8 cellular contexts compared by ENCODE assay signal in the genomic region with DNA sequence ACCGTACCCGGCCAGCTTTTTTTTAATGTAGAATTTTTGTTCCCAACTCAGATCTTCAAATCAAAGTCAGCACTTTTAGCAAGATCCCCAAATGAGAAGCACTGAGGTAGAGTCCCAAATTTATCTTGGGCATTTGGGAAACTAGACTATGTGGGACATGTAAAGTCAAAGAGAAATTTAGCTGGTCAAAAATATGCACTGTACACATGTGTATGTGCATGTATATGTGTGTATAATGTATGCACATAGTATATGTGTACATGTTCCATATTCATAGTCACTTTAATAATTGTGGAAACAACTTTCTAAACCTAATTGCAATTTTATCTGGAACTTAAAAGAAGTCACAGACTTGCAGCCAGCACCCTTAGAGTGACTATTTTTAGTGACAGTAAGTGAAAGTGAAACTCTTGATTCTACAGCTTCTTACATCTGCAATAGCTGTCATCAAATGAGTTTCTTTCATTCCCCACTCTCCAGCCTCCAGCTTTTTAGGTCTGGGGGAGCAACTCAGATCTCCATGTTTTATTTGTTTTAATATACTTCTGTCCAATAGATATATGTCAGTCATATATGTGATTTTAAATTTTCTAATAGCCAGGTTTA. TPM values are rescaled to one million over a fixed set of nuclear protein-coding genes. Genes with fewer than 3 reads are reported as not detected.
DNase-seq lines count a peak whose midpoint lies in the region; ATAC-seq and TF ChIP-seq lines count a peak whose summit lies in the region.

No MANE protein-coding gene starts in this region.

- H2AFZ ChIP-seq in mammary epithelial cell (ENCODE audit: low read depth, low read length): no peak overlapping the region

- H3K4me1 ChIP-seq in naive thymus-derived CD4-positive, alpha-beta T cell (ENCODE audit: control insufficient read depth in 2 of 2, insufficient read depth in 2 of 2, low read length in 2 of 2): peaks cover 0 to 5% of the 10 kb centered on the region in 2 donors
- no peaks in the 10 kb centered on the region for H3K4me1 ChIP-seq in mammary epithelial cell (ENCODE audit: insufficient read depth, low read length)
- H3K4me1 ChIP-seq in A673 (ENCODE audit: insufficient read depth, low read length, poor library complexity, severe bottlenecking): no peaks in the 10 kb centered on the region

- no peak overlapping the region for H3K4me2 ChIP-seq in mammary epithelial cell (ENCODE audit: insufficient read depth, low read depth, low read length)

- H3K9me3 Mint-ChIP-seq in activated CD4-positive, alpha-beta T cell treated with anti-CD3 and anti-CD28 coated beads, Interleukin-2, amount 10 ng/mL, durations not matched to agents 7 days and 5 days: peaks cover 8% of the 10 kb centered on the region
- no peaks in the 10 kb centered on the region for H3K9me3 Mint-ChIP-seq in T-cell
- H3K9me3 Mint-ChIP-seq in naive thymus-derived CD4-positive, alpha-beta T cell: peaks cover 0 to 4% (median 0%) of the 10 kb centered on the region in 11 donors

- peak overlapping the region; percentile 79 for H3K27ac Mint-ChIP-seq in activated CD4-positive, alpha-beta T cell treated with anti-CD3 and anti-CD28 coated beads, Interleukin-2, amount 10 ng/mL, durations not matched to agents 7 days and 5 days
- H3K27ac Mint-ChIP-seq in T-cell: peak overlapping the region in 1 of 2 donors; percentile 71
- H3K27ac Mint-ChIP-seq in naive thymus-derived CD4-positive, alpha-beta T cell: peak overlapping the region in 3 of 9 donors; percentile 28 to 67 (median 62)

- intact Hi-C loops in naive thymus-derived CD4-positive, alpha-beta T cell (cut with micrococcal nuclease): loop anchor here in 1 of 2 donors (2.0 kb wide), 1 partner anchor 53 kb away; a partner anchor contains a TSS
- intact Hi-C loops in mammary epithelial cell (cut with micrococcal nuclease): no loop called here
- intact Hi-C loops in A673 (cut with micrococcal nuclease; ENCODE audit: unreplicated experiment): no loop called here

- DNase-seq in activated CD4-positive, alpha-beta T cell treated with anti-CD3 and anti-CD28 coated beads, Interleukin-2, amount 10 ng/mL, durations not matched to agents 7 days and 5 days: peak; percentile 32
- DNase-seq in activated CD4-positive, alpha-beta T cell treated with anti-CD3 and anti-CD28 coated beads, Interleukin-2, amount 50 U/mL, for 4 hours: no peak
- DNase-seq in T-cell (no peak), mammary epithelial cell (no peak), NCI-H187 (lab: John Stamatoyannopoulos, UW) (no peak), A673 (ENCODE audit: low spot score) (no peak)
- peak in 2 of 9 donors; percentile 1 to 8 for DNase-seq in naive thymus-derived CD4-positive, alpha-beta T cell

- BruUV-seq in mammary epithelial cell (replicated peaks; lab: Mats Ljungman, UMichigan) (no TSS peak), A673 (replicated peaks; lab: Mats Ljungman, UMichigan) (no TSS peak)

- CTCF ChIA-PET in activated CD4-positive, alpha-beta T cell treated with anti-CD3 and anti-CD28 coated beads, Interleukin-2, amount 10 ng/mL, durations not matched to agents 7 days and 5 days (lab: Charles Lee): interaction anchor here (0.6 to 0.7 kb wide), 2 partner anchors 12 to 36 kb away, joined by 3 read pairs; no protein-coding TSS in a partner anchor
- CTCF ChIA-PET in T-cell (lab: Charles Lee): interaction anchor here in 1 of 2 donors (0.7 kb wide), 1 partner anchor 194 kb away, joined by 3 read pairs; no protein-coding TSS in a partner anchor
- CTCF ChIA-PET in naive thymus-derived CD4-positive, alpha-beta T cell (lab: Charles Lee): no interaction called here
- CTCF ChIA-PET in mammary epithelial cell (lab: Charles Lee; ENCODE audit: low non-redundant PET): no interaction called here
- CTCF ChIA-PET in A673 (lab: Charles Lee): no interaction called here

- in situ Hi-C loops in mammary epithelial cell (cut with MboI; ENCODE audit: low sequenced_read_pairs in 2 of 2): no loop called here

- H3K4me1 Mint-ChIP-seq in activated CD4-positive, alpha-beta T cell treated with anti-CD3 and anti-CD28 coated beads, Interleukin-2, amount 10 ng/mL, durations not matched to agents 7 days and 5 days: peaks cover 14% of the 10 kb centered on the region
- peaks cover 8 to 17% (median 13%) of the 10 kb centered on the region in 3 donors for H3K4me1 Mint-ChIP-seq in T-cell
- peaks cover 3 to 19% (median 7%) of the 10 kb centered on the region in 7 donors for H3K4me1 Mint-ChIP-seq in naive thymus-derived CD4-positive, alpha-beta T cell

- no peaks in the 10 kb centered on the region for H3K9me3 ChIP-seq in naive thymus-derived CD4-positive, alpha-beta T cell (ENCODE audit: control insufficient read depth in 2 of 3, low read length in 3 of 3)
- H3K9me3 ChIP-seq in mammary epithelial cell (replicated peaks; ENCODE audit: insufficient read depth, low read length) (no peaks in the 10 kb centered on the region), A673 (ENCODE audit: low read depth, low read length, poor library complexity, severe bottlenecking) (no peaks in the 10 kb centered on the region)

- no peak overlapping the region for H3K9ac ChIP-seq in mammary epithelial cell (ENCODE audit: insufficient read depth, low read length)

- WGBS in mammary epithelial cell (ENCODE audit: low coverage, missing lambda C conversion rate): 100% methylated on average over 2 of the region's 2 CpGs

- no peaks in the 10 kb centered on the region for H4K20me1 ChIP-seq in mammary epithelial cell (ENCODE audit: insufficient read depth, low read length)

- H3K4me3 Mint-ChIP-seq in activated CD4-positive, alpha-beta T cell treated with anti-CD3 and anti-CD28 coated beads, Interleukin-2, amount 10 ng/mL, durations not matched to agents 7 days and 5 days: peak overlapping the region; percentile 25
- no peak overlapping the region for H3K4me3 Mint-ChIP-seq in T-cell
- H3K4me3 Mint-ChIP-seq in naive thymus-derived CD4-positive, alpha-beta T cell: no peak overlapping the region

- H3K36me3 ChIP-seq in naive thymus-derived CD4-positive, alpha-beta T cell (ENCODE audit: control insufficient read depth in 2 of 3, insufficient read depth in 3 of 3, low read length in 3 of 3): peaks cover 0 to 7% (median 0%) of the 10 kb centered on the region in 3 experiments
- H3K36me3 ChIP-seq in mammary epithelial cell (ENCODE audit: insufficient read depth, low read length): peaks cover 5% of the 10 kb centered on the region
- H3K36me3 ChIP-seq in A673 (ENCODE audit: insufficient read depth, low read length, poor library complexity, severe bottlenecking): peaks cover 12% of the 10 kb centered on the region

- H3K36me3 Mint-ChIP-seq in activated CD4-positive, alpha-beta T cell treated with anti-CD3 and anti-CD28 coated beads, Interleukin-2, amount 10 ng/mL, durations not matched to agents 7 days and 5 days (ENCODE audit: low read depth): peaks cover 28% of the 10 kb centered on the region
- peaks cover 37% of the 10 kb centered on the region for H3K36me3 Mint-ChIP-seq in T-cell
- H3K36me3 Mint-ChIP-seq in naive thymus-derived CD4-positive, alpha-beta T cell: peaks cover 0 to 37% (median 26%) of the 10 kb centered on the region in 5 donors

- no peaks in the 10 kb centered on the region for H3K79me2 ChIP-seq in mammary epithelial cell (ENCODE audit: insufficient read depth, low read length)

- TF ChIP-seq CTCF in mammary epithelial cell (conservative IDR thresholded peaks at IDR 0.05 in 1 of 2, IDR thresholded peaks at IDR 0.05 in 1 of 2; ENCODE audit: extremely low read depth in 1 of 2, insufficient read depth in 1 of 2, low read depth in 1 of 2, low read length in 2 of 2) (no peak), A673 (conservative IDR thresholded peaks at IDR 0.05; ENCODE audit: low read depth, low read length) (no peak)

- no peak overlapping the region for H3K4me3 ChIP-seq in naive thymus-derived CD4-positive, alpha-beta T cell (ENCODE audit: low read length)
- no peak overlapping the region for H3K4me3 ChIP-seq in mammary epithelial cell (replicated peaks in 1 of 3; ENCODE audit: insufficient read depth in 1 of 3, low read depth in 2 of 3, low read length in 3 of 3)
- no peak overlapping the region for H3K4me3 ChIP-seq in A673 (ENCODE audit: low read depth, low read length, poor library complexity, severe bottlenecking)

- dilution Hi-C loops in mammary epithelial cell (cut with HindIII; ENCODE audit: low sequenced_read_pairs): no loop called here

- POLR2A ChIA-PET in activated CD4-positive, alpha-beta T cell treated with anti-CD3 and anti-CD28 coated beads, Interleukin-2, amount 10 ng/mL, durations not matched to agents 7 days and 5 days (lab: Charles Lee): no interaction called here
- POLR2A ChIA-PET in T-cell (lab: Charles Lee): interaction anchor here in 1 of 2 donors (0.7 kb wide), 1 partner anchor 20 kb away, joined by 9 read pairs; no protein-coding TSS in a partner anchor
- POLR2A ChIA-PET in naive thymus-derived CD4-positive, alpha-beta T cell (lab: Charles Lee): interaction anchor here (0.6 kb wide), 1 partner anchor 692 kb away, joined by 3 read pairs; no protein-coding TSS in a partner anchor
- POLR2A ChIA-PET in A673 (lab: Charles Lee; ENCODE audit: low non-redundant PET): no interaction called here

- H3K27ac ChIP-seq in naive thymus-derived CD4-positive, alpha-beta T cell (ENCODE audit: low read depth, low read length): no peak overlapping the region
- no peak overlapping the region for H3K27ac ChIP-seq in mammary epithelial cell (ENCODE audit: insufficient read depth, low read depth, low read length)
- H3K27ac ChIP-seq in A673 (ENCODE audit: low read depth, low read length, poor library complexity, severe bottlenecking): no peak overlapping the region

- ATAC-seq in HG02885 (IDR thresholded peaks at IDR 0.05; ENCODE audit: poor library complexity, unreplicated experiment) (peak; percentile 95), T-cell (replicated peaks in 1 of 4) (peak in 3 of 4 experiments; percentile 43 to 60 (median 43))
- ATAC-seq in naive thymus-derived CD4-positive, alpha-beta T cell: peak; percentile 34

- H3K27me3 Mint-ChIP-seq in activated CD4-positive, alpha-beta T cell treated with anti-CD3 and anti-CD28 coated beads, Interleukin-2, amount 10 ng/mL, durations not matched to agents 7 days and 5 days: no peaks in the 10 kb centered on the region
- H3K27me3 Mint-ChIP-seq in T-cell: no peaks in the 10 kb centered on the region
- H3K27me3 Mint-ChIP-seq in naive thymus-derived CD4-positive, alpha-beta T cell: no peaks in the 10 kb centered on the region

- no peaks in the 10 kb centered on the region for H3K27me3 ChIP-seq in naive thymus-derived CD4-positive, alpha-beta T cell (ENCODE audit: control insufficient read depth in 2 of 2, insufficient read depth in 2 of 2, low read length in 2 of 2)
- H3K27me3 ChIP-seq in mammary epithelial cell (ENCODE audit: insufficient read depth, low read length) (no peaks in the 10 kb centered on the region), A673 (replicated peaks; ENCODE audit: insufficient read depth, low read depth, low read length, poor library complexity) (no peaks in the 10 kb centered on the region)

RNA-seq across cellular contexts. Expression of a gene that starts 53.6 kb away (rescaled TPM):
- total RNA-seq in activated CD4-positive, alpha-beta T cell treated with anti-CD3 and anti-CD28 coated beads, Interleukin-2, amount 10 ng/mL, durations not matched to agents 7 days and 5 days: 10 to 100 TPM; 25.1 to 30.5 TPM
- total RNA-seq in T-cell (10 to 100 TPM; 27.7 to 33.3 (median 28.3) TPM), mammary epithelial cell (10 to 100 TPM; 17.0 to 17.5 TPM), A673 (2021) (47.7 and 50.9 TPM in 2 replicates)
- total RNA-seq in naive thymus-derived CD4-positive, alpha-beta T cell: 10 to 100 TPM; 25.2 to 40.6 (median 36.2) TPM
- polyA plus RNA-seq in naive thymus-derived CD4-positive, alpha-beta T cell: 10 to 100 TPM; 21.3 to 32.2 TPM
- polyA plus RNA-seq in mammary epithelial cell: 9.2 TPM
- 3.6 TPM for polyA minus RNA-seq in mammary epithelial cell

RNA-seq across cellular contexts. Expression of a gene that starts 54.4 kb away (rescaled TPM):
- under 1 TPM; 0.45 to 0.46 TPM for total RNA-seq in activated CD4-positive, alpha-beta T cell treated with anti-CD3 and anti-CD28 coated beads, Interleukin-2, amount 10 ng/mL, durations not matched to agents 7 days and 5 days
- total RNA-seq in T-cell (1 to 10 TPM in 3 of 5 donors, under 1 TPM in 2; 0.23 to 1.2 (median 1.0) TPM), mammary epithelial cell (10 to 100 TPM; 14.7 to 32.9 TPM), A673 (2021) (159 and 165 TPM in 2 replicates)
- 1 to 10 TPM in 2 of 5 experiments, under 1 TPM in 3; 0.19 to 4.7 (median 0.51) TPM for total RNA-seq in naive thymus-derived CD4-positive, alpha-beta T cell
- polyA plus RNA-seq in naive thymus-derived CD4-positive, alpha-beta T cell: 1 to 10 TPM in 1 of 2 donors, under 1 TPM in 1; 0.24 to 1.2 TPM
- 21.2 TPM for polyA plus RNA-seq in mammary epithelial cell
- 11.7 TPM for polyA minus RNA-seq in mammary epithelial cell

Comparison
In these comparisons a context has a peak if more than half of its experiments do, and no peak if none do; other contexts are left out.
1. ATAC-seq: peak in every context shown above with its lines; median percentile 95 in HG02885; 43 in T-cell; 34 in naive thymus-derived CD4-positive, alpha-beta T cell.